1 cellular context compared by ENCODE assay signal in the genomic region with DNA sequence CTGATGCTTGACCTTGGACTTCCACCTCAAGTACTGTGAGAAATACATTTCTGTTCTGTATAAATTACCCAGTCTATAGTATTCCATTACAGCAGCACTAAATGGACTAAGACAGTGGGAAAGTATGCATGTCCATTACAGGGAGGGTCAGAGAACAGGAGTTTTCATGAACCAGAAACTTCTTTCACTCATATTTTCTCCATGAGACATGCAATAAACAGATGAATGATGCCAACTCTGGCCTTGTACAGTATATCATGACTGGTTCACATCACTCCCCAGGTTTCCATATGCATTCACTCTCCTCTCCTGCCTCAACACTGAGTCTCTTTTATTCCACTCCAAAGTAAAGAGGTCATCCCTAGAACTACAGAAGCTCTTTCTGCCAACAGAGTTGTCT.
TF ChIP-seq lines count a peak whose summit lies in the region.

No MANE protein-coding gene starts in this region.

TF ChIP-seq in HEK293, 187 proteins besides CTCF, POLR2A, EP300 and RAD21 (continued from another document):
- TF ChIP-seq ZNF558 (tag by site-specific recombination; IDR thresholded peaks at IDR 0.05), result no peak
- TF ChIP-seq ZNF133 (tag by site-specific recombination; IDR thresholded peaks at IDR 0.05), result no peak
- TF ChIP-seq ZNF521 (tag by site-specific recombination; IDR thresholded peaks at IDR 0.05), result no peak
- TF ChIP-seq, protein P1, sequence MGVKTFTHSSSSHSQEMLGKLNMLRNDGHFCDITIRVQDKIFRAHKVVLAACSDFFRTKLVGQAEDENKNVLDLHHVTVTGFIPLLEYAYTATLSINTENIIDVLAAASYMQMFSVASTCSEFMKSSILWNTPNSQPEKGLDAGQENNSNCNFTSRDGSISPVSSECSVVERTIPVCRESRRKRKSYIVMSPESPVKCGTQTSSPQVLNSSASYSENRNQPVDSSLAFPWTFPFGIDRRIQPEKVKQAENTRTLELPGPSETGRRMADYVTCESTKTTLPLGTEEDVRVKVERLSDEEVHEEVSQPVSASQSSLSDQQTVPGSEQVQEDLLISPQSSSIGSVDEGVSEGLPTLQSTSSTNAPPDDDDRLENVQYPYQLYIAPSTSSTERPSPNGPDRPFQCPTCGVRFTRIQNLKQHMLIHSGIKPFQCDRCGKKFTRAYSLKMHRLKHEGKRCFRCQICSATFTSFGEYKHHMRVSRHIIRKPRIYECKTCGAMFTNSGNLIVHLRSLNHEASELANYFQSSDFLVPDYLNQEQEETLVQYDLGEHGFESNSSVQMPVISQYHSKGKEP (tag by site-specific recombination; IDR thresholded peaks at IDR 0.05), result no peak
- TF ChIP-seq ZNF341 (tag by site-specific recombination; IDR thresholded peaks at IDR 0.05; ENCODE audit: low read depth), result no peak
- TF ChIP-seq, protein P2, sequence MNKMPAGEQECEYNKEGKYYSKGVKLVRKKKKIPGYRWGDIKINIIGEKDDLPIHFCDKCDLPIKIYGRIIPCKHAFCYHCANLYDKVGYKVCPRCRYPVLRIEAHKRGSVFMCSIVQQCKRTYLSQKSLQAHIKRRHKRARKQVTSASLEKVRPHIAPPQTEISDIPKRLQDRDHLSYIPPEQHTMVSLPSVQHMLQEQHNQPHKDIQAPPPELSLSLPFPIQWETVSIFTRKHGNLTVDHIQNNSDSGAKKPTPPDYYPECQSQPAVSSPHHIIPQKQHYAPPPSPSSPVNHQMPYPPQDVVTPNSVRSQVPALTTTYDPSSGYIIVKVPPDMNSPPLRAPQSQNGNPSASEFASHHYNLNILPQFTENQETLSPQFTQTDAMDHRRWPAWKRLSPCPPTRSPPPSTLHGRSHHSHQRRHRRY (tag by site-specific recombination; IDR thresholded peaks at IDR 0.05), result no peak
- no peak for TF ChIP-seq ZXDB (tag by site-specific recombination; IDR thresholded peaks at IDR 0.05)
- no peak for TF ChIP-seq ZNF596 (tag by site-specific recombination; IDR thresholded peaks at IDR 0.05)
- no peak for TF ChIP-seq ZNF623 (tag by site-specific recombination; IDR thresholded peaks at IDR 0.05)
- TF ChIP-seq ZNF48 (tag by site-specific recombination; IDR thresholded peaks at IDR 0.05), result no peak
- TF ChIP-seq, protein P3, sequence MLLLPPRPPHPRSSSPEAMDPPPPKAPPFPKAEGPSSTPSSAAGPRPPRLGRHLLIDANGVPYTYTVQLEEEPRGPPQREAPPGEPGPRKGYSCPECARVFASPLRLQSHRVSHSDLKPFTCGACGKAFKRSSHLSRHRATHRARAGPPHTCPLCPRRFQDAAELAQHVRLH (tag by site-specific recombination; IDR thresholded peaks at IDR 0.05), result no peak
- no peak for TF ChIP-seq ZEB2 (tag by site-specific recombination; IDR thresholded peaks at IDR 0.05)
- TF ChIP-seq ZNF785 (tag by site-specific recombination; IDR thresholded peaks at IDR 0.05), result no peak
